Comparison of ENCODE assay signal across 3 cellular contexts in genomic region chr17:27832851-27833250, GRCh38.
"Had no signal": no experiment of that assay in that cellular context is flagged by ENCODE, and none has a peak within 500 bp of the region (broad histone marks: within the 10 kb centered on the region; RNA-seq: fewer than 3 reads in every experiment).

No MANE protein-coding gene starts in this region.

- ATAC-seq: GM12878 had no signal

- DNase-seq: GDM1, GF-D8 had no signal

- H3K4me3 ChIP-seq: GM12878 had no signal
